In genomic region chr19:58352760-58353671, GRCh38 we compare ENCODE assay signal across 11 cellular contexts. TPM values are rescaled to one million over a fixed set of nuclear protein-coding genes. Genes with fewer than 3 reads are reported as not detected.
DNase-seq lines count a peak whose midpoint lies in the region; ATAC-seq and TF ChIP-seq lines count a peak whose summit lies in the region.
"Had no signal": no experiment of that assay in that cellular context is flagged by ENCODE, and none has a peak within 500 bp of the region (broad histone marks: within the 10 kb centered on the region; RNA-seq: fewer than 3 reads in every experiment).

A1BG (minus strand) TSS chr19:58353492; CDS start chr19:58353437, 55 bp downstream.

- TF ChIP-seq CTCF in activated B cell treated with CpG ODN at 0.5 μM for 24 hours (IDR thresholded peaks at IDR 0.05) = no peak
- TF ChIP-seq CTCF in right lobe of liver (IDR thresholded peaks at IDR 0.05) = no peak
- no peak for TF ChIP-seq CTCF in tibial nerve (IDR thresholded peaks at IDR 0.05)

- H3K27ac ChIP-seq in right lobe of liver (peak within 1 kb of the TSS; percentile 41 to 72 (median 44)), tibial nerve (no peak within 1 kb of the TSS)
- H3K27ac ChIP-seq: brain microvascular endothelial cell had no signal

- TF ChIP-seq POLR2A in right lobe of liver (IDR thresholded peaks at IDR 0.05) (peak; percentile 45), tibial nerve (IDR thresholded peaks at IDR 0.05) (no peak)

- no peak for TF ChIP-seq EP300 in tibial nerve (IDR thresholded peaks at IDR 0.05)

- H3K4me1 ChIP-seq in right lobe of liver = peaks cover 2 to 57% (median 23%) of the 10 kb centered on the region in 4 donors
- H3K4me1 ChIP-seq in tibial nerve = peaks cover 0 to 47% (median 15%) of the 10 kb centered on the region in 4 donors

- H3K9me3 ChIP-seq in right lobe of liver (no peaks in the 10 kb centered on the region), tibial nerve (peaks cover 0 to 5% (median 0%) of the 10 kb centered on the region in 4 donors)

- H3K4me3 ChIP-seq in right lobe of liver = peak within 1 kb of the TSS; percentile 69 to 83 (median 69)
- no peak within 1 kb of the TSS for H3K4me3 ChIP-seq in tibial nerve

- H3K36me3 ChIP-seq in right lobe of liver (peaks cover 0 to 9% (median 0%) of the 10 kb centered on the region in 4 donors), tibial nerve (peaks cover 0 to 52% (median 0%) of the 10 kb centered on the region in 3 donors)

- CTCF ChIA-PET in activated B cell treated with CpG ODN at 0.5 μM for 24 hours (lab: Charles Lee) = no interaction called here

- intact Hi-C loops in activated B cell treated with CpG ODN at 0.5 μM for 24 hours (cut with micrococcal nuclease) (no loop called here), right lobe of liver (cut with DNase I) (no loop called here)

- H3K27ac Mint-ChIP-seq in activated naive CD8-positive, alpha-beta T cell treated with anti-CD3 and anti-CD28 coated beads for 36 hours = no peak within 1 kb of the TSS
- H3K27ac Mint-ChIP-seq in activated naive CD8-positive, alpha-beta T cell treated with anti-CD3 and anti-CD28 coated beads, Interleukin-2, amount 50 U/mL, for 24 hours = no peak within 1 kb of the TSS
- H3K27ac Mint-ChIP-seq in activated B cell treated with CpG ODN at 0.5 μM for 24 hours = no peak within 1 kb of the TSS
- H3K27ac Mint-ChIP-seq: nephron had no signal

- DNase-seq in activated naive CD8-positive, alpha-beta T cell treated with anti-CD3 and anti-CD28 coated beads for 36 hours = no peak
- no peak for DNase-seq in activated naive CD8-positive, alpha-beta T cell treated with anti-CD3 and anti-CD28 coated beads, Interleukin-2, amount 50 U/mL, for 24 hours
- DNase-seq in activated B cell treated with CpG ODN at 0.5 μM for 24 hours (no peak), right lobe of liver (peak; percentile 85 to 90 (median 88)), tibial nerve (ENCODE audit: low spot score in 2 of 2) (no peak), AG20443 (ENCODE audit: low spot score) (no peak), activated gamma-delta T cell treated with Interleukin-2 at 50 U/mL for 16 hours (no peak), CD1c-positive myeloid dendritic cell (ENCODE audit: extremely low spot score) (no peak)
- DNase-seq: brain microvascular endothelial cell, RPMI8226 had no signal

- H3K9me3 Mint-ChIP-seq in activated naive CD8-positive, alpha-beta T cell treated with anti-CD3 and anti-CD28 coated beads for 36 hours = no peaks in the 10 kb centered on the region
- no peaks in the 10 kb centered on the region for H3K9me3 Mint-ChIP-seq in activated naive CD8-positive, alpha-beta T cell treated with anti-CD3 and anti-CD28 coated beads, Interleukin-2, amount 50 U/mL, for 24 hours
- H3K9me3 Mint-ChIP-seq in activated B cell treated with CpG ODN at 0.5 μM for 24 hours = no peaks in the 10 kb centered on the region
- H3K9me3 Mint-ChIP-seq: nephron had no signal

- H3K27me3 ChIP-seq in right lobe of liver = no peaks in the 10 kb centered on the region
- peaks cover 0 to 22% of the 10 kb centered on the region in 2 donors for H3K27me3 ChIP-seq in tibial nerve
- H3K27me3 ChIP-seq: brain microvascular endothelial cell had no signal

- H3K36me3 Mint-ChIP-seq in activated naive CD8-positive, alpha-beta T cell treated with anti-CD3 and anti-CD28 coated beads for 36 hours = peaks cover 24% of the 10 kb centered on the region
- H3K36me3 Mint-ChIP-seq in activated naive CD8-positive, alpha-beta T cell treated with anti-CD3 and anti-CD28 coated beads, Interleukin-2, amount 50 U/mL, for 24 hours (ENCODE audit: low read depth) = peaks cover 12% of the 10 kb centered on the region
- peaks cover 6% of the 10 kb centered on the region for H3K36me3 Mint-ChIP-seq in activated B cell treated with CpG ODN at 0.5 μM for 24 hours (ENCODE audit: low read depth)

- H3K4me1 Mint-ChIP-seq in activated naive CD8-positive, alpha-beta T cell treated with anti-CD3 and anti-CD28 coated beads for 36 hours = peaks cover 24% of the 10 kb centered on the region
- H3K4me1 Mint-ChIP-seq in activated naive CD8-positive, alpha-beta T cell treated with anti-CD3 and anti-CD28 coated beads, Interleukin-2, amount 50 U/mL, for 24 hours = peaks cover 25% of the 10 kb centered on the region
- peaks cover 31% of the 10 kb centered on the region for H3K4me1 Mint-ChIP-seq in activated B cell treated with CpG ODN at 0.5 μM for 24 hours

- H3K4me3 Mint-ChIP-seq in activated naive CD8-positive, alpha-beta T cell treated with anti-CD3 and anti-CD28 coated beads for 36 hours = no peak within 1 kb of the TSS
- H3K4me3 Mint-ChIP-seq in activated naive CD8-positive, alpha-beta T cell treated with anti-CD3 and anti-CD28 coated beads, Interleukin-2, amount 50 U/mL, for 24 hours = no peak within 1 kb of the TSS
- H3K4me3 Mint-ChIP-seq in activated B cell treated with CpG ODN at 0.5 μM for 24 hours = no peak within 1 kb of the TSS

- no peak for ATAC-seq in activated naive CD8-positive, alpha-beta T cell treated with anti-CD3 and anti-CD28 coated beads, Interleukin-2, amount 50 U/mL, for 24 hours
- ATAC-seq in activated B cell treated with CpG ODN at 0.5 μM for 24 hours (ENCODE audit: low read depth) = no peak
- peak; percentile 61 to 82 (median 72) for ATAC-seq in right lobe of liver

- POLR2A ChIA-PET in activated B cell treated with CpG ODN at 0.5 μM for 24 hours (lab: Charles Lee) = no interaction called here

- no peaks in the 10 kb centered on the region for H3K27me3 Mint-ChIP-seq in activated naive CD8-positive, alpha-beta T cell treated with anti-CD3 and anti-CD28 coated beads for 36 hours
- no peaks in the 10 kb centered on the region for H3K27me3 Mint-ChIP-seq in activated naive CD8-positive, alpha-beta T cell treated with anti-CD3 and anti-CD28 coated beads, Interleukin-2, amount 50 U/mL, for 24 hours
- H3K27me3 Mint-ChIP-seq in activated B cell treated with CpG ODN at 0.5 μM for 24 hours = no peaks in the 10 kb centered on the region

- WGBS in right lobe of liver (ENCODE audit: insufficient coverage, low coverage, low lambda C conversion rate, missing lambda C conversion rate) = 62% methylated on average over 6 of the region's 26 CpGs
- 78% methylated on average over 20 to 24 of the region's 26 CpGs for WGBS in tibial nerve, 2 donors

RNA-seq across cellular contexts. Expression of gene A1BG, which starts in this region (rescaled TPM):
- total RNA-seq in activated naive CD8-positive, alpha-beta T cell treated with anti-CD3 and anti-CD28 coated beads for 36 hours = 10 to 100 TPM; 18.7 to 23.2 TPM
- total RNA-seq in activated B cell treated with CpG ODN at 0.5 μM for 24 hours (21.8 and 26.8 TPM in 2 replicates), right lobe of liver (1,000 to 10,000 TPM in 4 of 6 experiments, 100 to 1,000 TPM in 2; 897 to 2,313 (median 1,164) TPM), tibial nerve (100 to 1,000 TPM in 1 of 4 donors, 10 to 100 TPM in 3; 86.1 to 165 (median 97.6) TPM)

Comparison
In these comparisons a context has a peak if more than half of its experiments do, and no peak if none do; other contexts are left out.
1. RNA of gene A1BG (total RNA-seq): 897 to 2,313 TPM in right lobe of liver; 86.1 to 165 TPM in tibial nerve, 18.7 to 23.2 TPM in activated naive CD8-positive, alpha-beta T cell treated with anti-CD3 and anti-CD28 coated beads for 36 hours and 21.8 to 26.8 TPM in activated B cell treated with CpG ODN at 0.5 μM for 24 hours; every median in the first group is over 4 times any median in the second.
2. DNase-seq: peak in right lobe of liver (3 of 3); none in activated naive CD8-positive, alpha-beta T cell treated with anti-CD3 and anti-CD28 coated beads for 36 hours (single experiment), activated naive CD8-positive, alpha-beta T cell treated with anti-CD3 and anti-CD28 coated beads, Interleukin-2, amount 50 U/mL, for 24 hours (single experiment), activated B cell treated with CpG ODN at 0.5 μM for 24 hours (single experiment), tibial nerve (0 of 2), AG20443 (single experiment), activated gamma-delta T cell treated with Interleukin-2 at 50 U/mL for 16 hours (single experiment) and CD1c-positive myeloid dendritic cell (single experiment).
3. ATAC-seq: peak in right lobe of liver (4 of 4); none in activated naive CD8-positive, alpha-beta T cell treated with anti-CD3 and anti-CD28 coated beads, Interleukin-2, amount 50 U/mL, for 24 hours (single experiment) and activated B cell treated with CpG ODN at 0.5 μM for 24 hours (single experiment).
4. H3K27ac ChIP-seq: peak in right lobe of liver (3 of 3); none in tibial nerve (0 of 4).
5. H3K4me3 ChIP-seq: peak in right lobe of liver (3 of 3); none in tibial nerve (0 of 4).